18 cellular contexts compared by ENCODE assay signal in genomic region chr14:104395941-104396681, GRCh38.
DNase-seq lines count a peak whose midpoint lies in the region; ATAC-seq and TF ChIP-seq lines count a peak whose summit lies in the region.
"Had no signal": no experiment of that assay in that cellular context is flagged by ENCODE, and none has a peak within 500 bp of the region (broad histone marks: within the 10 kb centered on the region; RNA-seq: fewer than 3 reads in every experiment).

No MANE protein-coding gene starts in this region.

- intact Hi-C loops in activated CD4-positive, alpha-beta memory T cell treated with anti-CD3 and anti-CD28 coated beads for 36 hours (cut with micrococcal nuclease) = no loop called here
- intact Hi-C loops in colonic mucosa (cut with DNase I) = no loop called here

- no peaks in the 10 kb centered on the region for H3K36me3 ChIP-seq in colonic mucosa
- H3K36me3 ChIP-seq: cardiac muscle cell, gastrocnemius medialis had no signal

- no peak overlapping the region for H3K27ac Mint-ChIP-seq in activated CD4-positive, alpha-beta memory T cell treated with anti-CD3 and anti-CD28 coated beads, Interleukin-2, amount 10 ng/mL, durations not matched to agents 7 days and 5 days
- no peak overlapping the region for H3K27ac Mint-ChIP-seq in activated CD4-positive, alpha-beta memory T cell treated with anti-CD3 and anti-CD28 coated beads for 36 hours
- no peak overlapping the region for H3K27ac Mint-ChIP-seq in osteocyte (ENCODE audit: unreplicated experiment)
- H3K27ac Mint-ChIP-seq: HFFc6, progenitor cell of endocrine pancreas had no signal

- peaks cover 2% of the 10 kb centered on the region for H3K27me3 Mint-ChIP-seq in activated CD4-positive, alpha-beta memory T cell treated with anti-CD3 and anti-CD28 coated beads, Interleukin-2, amount 10 ng/mL, durations not matched to agents 7 days and 5 days
- H3K27me3 Mint-ChIP-seq in activated CD4-positive, alpha-beta memory T cell treated with anti-CD3 and anti-CD28 coated beads for 36 hours = no peaks in the 10 kb centered on the region
- H3K27me3 Mint-ChIP-seq in osteocyte (ENCODE audit: unreplicated experiment) = no peaks in the 10 kb centered on the region

- no peak overlapping the region for H3K27ac ChIP-seq in colonic mucosa
- H3K27ac ChIP-seq: A549, cardiac muscle cell, gastrocnemius medialis, VCaP had no signal

- POLR2A ChIA-PET in activated CD4-positive, alpha-beta memory T cell treated with anti-CD3 and anti-CD28 coated beads, Interleukin-2, amount 10 ng/mL, durations not matched to agents 7 days and 5 days (lab: Charles Lee) = no interaction called here
- POLR2A ChIA-PET in activated CD4-positive, alpha-beta memory T cell treated with anti-CD3 and anti-CD28 coated beads for 36 hours (lab: Charles Lee) = no interaction called here

- H3K36me3 Mint-ChIP-seq in activated CD4-positive, alpha-beta memory T cell treated with anti-CD3 and anti-CD28 coated beads, Interleukin-2, amount 10 ng/mL, durations not matched to agents 7 days and 5 days (ENCODE audit: low read depth) = peaks cover 12% of the 10 kb centered on the region
- H3K36me3 Mint-ChIP-seq in activated CD4-positive, alpha-beta memory T cell treated with anti-CD3 and anti-CD28 coated beads for 36 hours = peaks cover 6% of the 10 kb centered on the region
- no peaks in the 10 kb centered on the region for H3K36me3 Mint-ChIP-seq in osteocyte (ENCODE audit: unreplicated experiment)

- no peaks in the 10 kb centered on the region for H3K4me1 ChIP-seq in colonic mucosa
- H3K4me1 ChIP-seq: A549, Caco-2 had no signal

- ATAC-seq in HG02798 (IDR thresholded peaks at IDR 0.05; ENCODE audit: poor library complexity, unreplicated experiment) = no peak
- no peak for ATAC-seq in GM21619 (IDR thresholded peaks at IDR 0.05; ENCODE audit: unreplicated experiment)
- ATAC-seq: A549, gastrocnemius medialis had no signal

- no peak overlapping the region for H3K4me3 ChIP-seq in colonic mucosa
- H3K4me3 ChIP-seq: A549, cardiac muscle cell, gastrocnemius medialis had no signal

- no peak overlapping the region for H3K4me3 Mint-ChIP-seq in activated CD4-positive, alpha-beta memory T cell treated with anti-CD3 and anti-CD28 coated beads, Interleukin-2, amount 10 ng/mL, durations not matched to agents 7 days and 5 days
- no peak overlapping the region for H3K4me3 Mint-ChIP-seq in activated CD4-positive, alpha-beta memory T cell treated with anti-CD3 and anti-CD28 coated beads for 36 hours
- H3K4me3 Mint-ChIP-seq in osteocyte (ENCODE audit: unreplicated experiment) = no peak overlapping the region
- H3K4me3 Mint-ChIP-seq: HFFc6 had no signal

- H3K9me3 Mint-ChIP-seq in activated CD4-positive, alpha-beta memory T cell treated with anti-CD3 and anti-CD28 coated beads, Interleukin-2, amount 10 ng/mL, durations not matched to agents 7 days and 5 days = peaks cover 13% of the 10 kb centered on the region
- H3K9me3 Mint-ChIP-seq in activated CD4-positive, alpha-beta memory T cell treated with anti-CD3 and anti-CD28 coated beads for 36 hours = peaks cover 15% of the 10 kb centered on the region
- peaks cover 25% of the 10 kb centered on the region for H3K9me3 Mint-ChIP-seq in osteocyte (ENCODE audit: unreplicated experiment)

- no peaks in the 10 kb centered on the region for H3K27me3 ChIP-seq in colonic mucosa
- H3K27me3 ChIP-seq: cardiac muscle cell had no signal

- in situ Hi-C loops in GM13976 (cut with MboI; ENCODE audit: low sequenced_read_pairs, unreplicated experiment) = no loop called here

- peaks cover 52% of the 10 kb centered on the region for H3K4me1 Mint-ChIP-seq in activated CD4-positive, alpha-beta memory T cell treated with anti-CD3 and anti-CD28 coated beads, Interleukin-2, amount 10 ng/mL, durations not matched to agents 7 days and 5 days
- H3K4me1 Mint-ChIP-seq in activated CD4-positive, alpha-beta memory T cell treated with anti-CD3 and anti-CD28 coated beads for 36 hours (ENCODE audit: low read depth) = peaks cover 57% of the 10 kb centered on the region
- no peaks in the 10 kb centered on the region for H3K4me1 Mint-ChIP-seq in osteocyte (ENCODE audit: unreplicated experiment)

- CTCF ChIA-PET in activated CD4-positive, alpha-beta memory T cell treated with anti-CD3 and anti-CD28 coated beads, Interleukin-2, amount 10 ng/mL, durations not matched to agents 7 days and 5 days (lab: Charles Lee) = no interaction called here
- CTCF ChIA-PET in activated CD4-positive, alpha-beta memory T cell treated with anti-CD3 and anti-CD28 coated beads for 36 hours (lab: Charles Lee) = no interaction called here

- no peaks in the 10 kb centered on the region for H3K9me3 ChIP-seq in colonic mucosa
- H3K9me3 ChIP-seq: Caco-2 had no signal

- no peak for TF ChIP-seq CTCF in GM13976 (IDR thresholded peaks at IDR 0.05; ENCODE audit: borderline replicate concordance, control extremely low read depth, extremely low read depth, insufficient read depth, missing control alignments)
- no peak for TF ChIP-seq CTCF in colonic mucosa (IDR thresholded peaks at IDR 0.05)
- TF ChIP-seq CTCF in osteocyte (IDR thresholded peaks at IDR 0.05) = no peak

- DNase-seq in activated CD4-positive, alpha-beta memory T cell treated with anti-CD3 and anti-CD28 coated beads, Interleukin-2, amount 10 ng/mL, durations not matched to agents 7 days and 5 days = peak; percentile 14
- DNase-seq in activated CD4-positive, alpha-beta memory T cell treated with anti-CD3 and anti-CD28 coated beads for 36 hours = no peak
- peak; percentile 14 for DNase-seq in GM13976 (ENCODE audit: low spot score)
- peak; percentile 12 for DNase-seq in colonic mucosa
- peak; percentile 79 for DNase-seq in osteocyte (ENCODE audit: extremely low spot score, unreplicated experiment)
- DNase-seq in NCI-H1092 treated with DMSO at 0.1 percent for 48 hours (lab: John Stamatoyannopoulos, UW) = no peak
- DNase-seq: Caco-2, GDM1, HFFc6, NCI-H1417, NCI-H446 treated with DMSO at 0.1 percent for 48 hours had no signal

- H3K9ac ChIP-seq in colonic mucosa (ENCODE audit: low read depth in 2 of 2, low read length in 2 of 2) = no peak overlapping the region

Comparison
In these comparisons a context has a peak if more than half of its experiments do, and no peak if none do; other contexts are left out.
1. DNase-seq: peak in activated CD4-positive, alpha-beta memory T cell treated with anti-CD3 and anti-CD28 coated beads, Interleukin-2, amount 10 ng/mL, durations not matched to agents 7 days and 5 days (single experiment), GM13976 (single experiment), colonic mucosa (single experiment) and osteocyte (single experiment); none in activated CD4-positive, alpha-beta memory T cell treated with anti-CD3 and anti-CD28 coated beads for 36 hours (single experiment) and NCI-H1092 treated with DMSO at 0.1 percent for 48 hours (single experiment).